ENCODE assay signal across 12 cellular contexts in genomic region chr17:17071531-17072360, GRCh38. TPM values are rescaled to one million over a fixed set of nuclear protein-coding genes. Genes with fewer than 3 reads are reported as not detected.
DNase-seq lines count a peak whose midpoint lies in the region; ATAC-seq, FAIRE-seq and TF ChIP-seq lines count a peak whose summit lies in the region.
"Had no signal": no experiment of that assay in that cellular context is flagged by ENCODE, and none has a peak within 500 bp of the region (broad histone marks: within the 10 kb centered on the region; RNA-seq: fewer than 3 reads in every experiment).

No MANE protein-coding gene starts in this region.

- H3K4me3 ChIP-seq in GM23338 (no peak overlapping the region), kidney (ENCODE audit: low read length in 2 of 2) (no peak overlapping the region), small intestine (ENCODE audit: low read depth in 1 of 2, low read length in 2 of 2) (no peak overlapping the region), coronary artery (no peak overlapping the region)
- H3K4me3 ChIP-seq: body of pancreas had no signal

- no peak for FAIRE-seq in kidney (lab: Jason Lieb, UNC)
- FAIRE-seq in small intestine (lab: Jason Lieb, UNC): no peak
- FAIRE-seq: D721Med, HepG2 had no signal

- H3K36me3 ChIP-seq in GM23338 (ENCODE audit: insufficient read depth) (no peaks in the 10 kb centered on the region), kidney (ENCODE audit: control insufficient read depth in 1 of 2, insufficient read depth in 2 of 2, low read length in 2 of 2) (peaks cover 0 to 2% of the 10 kb centered on the region in 2 donors), small intestine (ENCODE audit: control insufficient read depth in 2 of 2, insufficient read depth in 2 of 2, low read length in 2 of 2) (peaks cover 0 to 3% of the 10 kb centered on the region in 2 donors)

- H3K27ac Mint-ChIP-seq in GM23338: 0 out of 2 replicates have a peak overlapping the region, but pooled peaks have one; percentile 46

- no peak for ATAC-seq in GM23338
- ATAC-seq: body of pancreas; HepG2; naive thymus-derived CD4-positive, alpha-beta T cell had no signal

- 0 out of 2 replicates have a peak, but pooled peaks cover 4% of the 10 kb centered on the region for H3K9me2 ChIP-seq in GM23338 (ENCODE audit: insufficient read depth)

- DNase-seq in GM23338 (ENCODE audit: low spot score) (no peak), RWPE1 (ENCODE audit: low spot score) (no peak), kidney (peak; percentile 39), small intestine (no peak), NCI-H748 treated with DMSO at 0.1 percent for 48 hours (lab: John Stamatoyannopoulos, UW) (no peak), coronary artery (ENCODE audit: low spot score) (no peak), SK-N-DZ (ENCODE audit: low spot score) (no peak)
- DNase-seq: H7; naive thymus-derived CD4-positive, alpha-beta T cell had no signal

- peaks cover 8% of the 10 kb centered on the region for H3K4me1 Mint-ChIP-seq in GM23338

- 69 to 77% (median 77%) methylated on average over 14 of the region's 14 CpGs for WGBS in small intestine, 3 donors

- peaks cover 19% of the 10 kb centered on the region; the same call in 1 of the 2 replicates for H4K20me1 ChIP-seq in GM23338 (replicated peaks; ENCODE audit: insufficient read depth)

- no peak overlapping the region for H3K27ac ChIP-seq in GM23338 (ENCODE audit: low read depth)
- peak overlapping the region; percentile 88 for H3K27ac ChIP-seq in RWPE1
- H3K27ac ChIP-seq in kidney (ENCODE audit: low read depth in 2 of 2, low read length in 2 of 2): peak overlapping the region in 1 of 2 donors; percentile 49
- peak overlapping the region; percentile 21 to 77 for H3K27ac ChIP-seq in small intestine (ENCODE audit: low read depth in 1 of 2, low read length in 1 of 2)
- peak overlapping the region in 1 of 2 donors; percentile 39 for H3K27ac ChIP-seq in coronary artery
- H3K27ac ChIP-seq: body of pancreas had no signal

- peaks cover 6% of the 10 kb centered on the region for H3K27me3 Mint-ChIP-seq in GM23338 (ENCODE audit: insufficient read depth, low read depth, poor library complexity)
- H3K27me3 Mint-ChIP-seq: naive thymus-derived CD4-positive, alpha-beta T cell had no signal

- H3K9me3 Mint-ChIP-seq in GM23338: no peaks in the 10 kb centered on the region

- peaks cover 9% of the 10 kb centered on the region for H3K36me3 Mint-ChIP-seq in GM23338 (ENCODE audit: low read depth)

- H3K4me2 ChIP-seq in GM23338: no peak overlapping the region

- H3K4me1 ChIP-seq in GM23338 (ENCODE audit: insufficient read depth): 0 out of 2 replicates have a peak, but pooled peaks cover 7% of the 10 kb centered on the region
- peaks cover 40 to 44% of the 10 kb centered on the region in 2 donors for H3K4me1 ChIP-seq in kidney (ENCODE audit: control insufficient read depth in 1 of 2, insufficient read depth in 1 of 2, low read depth in 1 of 2, low read length in 2 of 2)
- H3K4me1 ChIP-seq in small intestine (ENCODE audit: control insufficient read depth in 2 of 2, insufficient read depth in 1 of 2, low read depth in 1 of 2, low read length in 1 of 2): peaks cover 16 to 21% of the 10 kb centered on the region in 2 donors

- POLR2A ChIA-PET in RWPE1 (lab: Yijun Ruan, JAX; ENCODE audit: low non-redundant PET): no interaction called here

- intact Hi-C loops in kidney (cut with DNase I): no loop called here

- H3F3A ChIP-seq in GM23338 (replicated peaks; ENCODE audit: low read depth): no peaks in the 10 kb centered on the region

- peaks cover 92% of the 10 kb centered on the region for H3K79me2 ChIP-seq in GM23338 (replicated peaks; ENCODE audit: insufficient read depth)

- CTCF ChIA-PET in RWPE1 (lab: Yijun Ruan, JAX): no interaction called here

- H3K9ac ChIP-seq in kidney (ENCODE audit: low read length in 2 of 2): no peak overlapping the region

- no peak overlapping the region for H3K4me3 Mint-ChIP-seq in GM23338

- TF ChIP-seq CTCF in GM23338 (conservative IDR thresholded peaks at IDR 0.05; ENCODE audit: low read depth in 2 of 2) (no peak), RWPE1 (conservative IDR thresholded peaks at IDR 0.05; ENCODE audit: low read depth) (no peak), kidney (IDR thresholded peaks at IDR 0.05; ENCODE audit: borderline replicate concordance, extremely low read depth, insufficient read depth) (no peak), coronary artery (IDR thresholded peaks at IDR 0.05) (no peak)

- H3K9me3 ChIP-seq in kidney (ENCODE audit: control insufficient read depth in 1 of 2, low read length in 2 of 2) (no peaks in the 10 kb centered on the region), small intestine (ENCODE audit: control insufficient read depth, low read depth) (no peaks in the 10 kb centered on the region)
- H3K9me3 ChIP-seq: body of pancreas had no signal

- H2AFZ ChIP-seq in GM23338: no peak overlapping the region

- H3K27me3 ChIP-seq in GM23338 (ENCODE audit: insufficient read depth) (no peaks in the 10 kb centered on the region), small intestine (ENCODE audit: control insufficient read depth in 2 of 2, insufficient read depth in 2 of 2, low read length in 2 of 2) (no peaks in the 10 kb centered on the region)
- H3K27me3 ChIP-seq: body of pancreas had no signal

TF ChIP-seq in GM23338, 12 proteins besides CTCF, POLR2A, EP300 and RAD21:
- TF ChIP-seq REST (IDR thresholded peaks at IDR 0.05; ENCODE audit: unreplicated experiment) (no peak), POLR2AphosphoS5 (IDR thresholded peaks at IDR 0.05; ENCODE audit: low read depth) (no peak), ZNF114 (CRISPR knock-in tag; IDR thresholded peaks at IDR 0.05) (no peak)

RNA-seq across cellular contexts. Expression of gene MPRIP, which starts 29.5 kb away (rescaled TPM):
- total RNA-seq in GM23338 (2014; rRNA removed; shearing (Covaris generic)): 84.6 and 113 TPM in 2 replicates
- polyA plus RNA-seq in GM23338 (2016; fragmentation: Nextera tagmentation; extraction: Ambion mirVana) (36.5 and 39.3 TPM in 2 replicates), kidney (ENCODE audit: insufficient read depth, low read depth, low replicate concordance) (120 TPM), small intestine (100 to 1,000 TPM in 2 of 3 donors, 10 to 100 TPM in 1; 98.9 to 233 (median 219) TPM)
- 250 TPM for total RNA-seq in kidney
- 63.4 and 64.5 TPM in 2 replicates for polyA plus RNA-seq in SK-N-DZ (2014; cell fraction: cytosol; rRNA removed)
- polyA plus RNA-seq in SK-N-DZ (2014; cell fraction: nucleus; rRNA removed): 46.4 and 125 TPM in 2 replicates
